In genomic region chr5:172188033-172188892, GRCh38 we compare ENCODE assay signal across 1 cellular context.
TF ChIP-seq lines count a peak whose summit lies in the region.

TSS of gene STK10 (minus strand) at chr5:172188224. CDS start at chr5:172188042, 182 bp downstream.

TF ChIP-seq in HepG2, 621 proteins besides CTCF, POLR2A, EP300 and RAD21 (continued from another document and continues in another):
- no peak for TF ChIP-seq FUBP1 (CRISPR knock-in tag; IDR thresholded peaks at IDR 0.05; ENCODE audit: borderline replicate concordance)
- TF ChIP-seq ZNF33A (CRISPR knock-in tag; IDR thresholded peaks at IDR 0.05; ENCODE audit: borderline replicate concordance), result peak; percentile 26; the same call in 1 of the 2 replicates
- no peak; the same call in 1 of the 2 replicates for TF ChIP-seq CCDC6 (CRISPR knock-in tag; IDR thresholded peaks at IDR 0.05)
- no peak for TF ChIP-seq PAF1 (CRISPR knock-in tag; IDR thresholded peaks at IDR 0.05)
- no peak for TF ChIP-seq ZBED4 (CRISPR knock-in tag; IDR thresholded peaks at IDR 0.05; ENCODE audit: borderline replicate concordance)
- peak; percentile 73 for TF ChIP-seq IKZF5 (CRISPR knock-in tag; IDR thresholded peaks at IDR 0.05)
- TF ChIP-seq SALL1 (CRISPR knock-in tag; IDR thresholded peaks at IDR 0.05), result peak; percentile 72; the same call in 1 of the 2 replicates
- 0 out of 2 replicates have a peak, but pooled peaks have one; percentile 36 for TF ChIP-seq ZNF275 (CRISPR knock-in tag; IDR thresholded peaks at IDR 0.05; ENCODE audit: borderline replicate concordance)
- 0 out of 2 replicates have a peak, but pooled peaks have one; percentile 48 for TF ChIP-seq ZNF367 (CRISPR knock-in tag; IDR thresholded peaks at IDR 0.05; ENCODE audit: borderline replicate concordance)
- TF ChIP-seq CEBPG (CRISPR knock-in tag; IDR thresholded peaks at IDR 0.05), result no peak; the same call in 1 of the 2 replicates
- TF ChIP-seq THRA (CRISPR knock-in tag; IDR thresholded peaks at IDR 0.05; ENCODE audit: borderline replicate concordance), result 0 out of 2 replicates have a peak, but pooled peaks have one; percentile 38
- no peak; the same call in 1 of the 2 replicates for TF ChIP-seq MXD1 (CRISPR knock-in tag; IDR thresholded peaks at IDR 0.05)
- TF ChIP-seq TBP (CRISPR knock-in tag; IDR thresholded peaks at IDR 0.05), result no peak
- TF ChIP-seq ZNF414 (CRISPR knock-in tag; IDR thresholded peaks at IDR 0.05), result 0 out of 2 replicates have a peak, but pooled peaks have one; percentile 56
- TF ChIP-seq SOX13 (IDR thresholded peaks at IDR 0.05), result no peak
- 0 out of 4 replicates have a peak, but pooled peaks of 1 of the 2 experiments have one; percentile 7 for TF ChIP-seq SOX13 (CRISPR knock-in tag; conservative IDR thresholded peaks at IDR 0.05 in 1 of 2, IDR thresholded peaks at IDR 0.05 in 1 of 2)
- TF ChIP-seq RNF2 (conservative IDR thresholded peaks at IDR 0.05; ENCODE audit: low read depth), result 0 out of 2 replicates have a peak, but pooled peaks have one; percentile 42
- no peak for TF ChIP-seq LRRFIP1 (CRISPR knock-in tag; conservative IDR thresholded peaks at IDR 0.05)
- peak; percentile 55 for TF ChIP-seq ZNF781 (CRISPR knock-in tag; IDR thresholded peaks at IDR 0.05; ENCODE audit: borderline replicate concordance, not compliant biosample characterization)
- peak; percentile 61; the same call in 1 of the 2 replicates for TF ChIP-seq KDM1A (CRISPR knock-in tag; IDR thresholded peaks at IDR 0.05)
- no peak for TF ChIP-seq DMTF1 (CRISPR knock-in tag; IDR thresholded peaks at IDR 0.05)
- peak; percentile 77; the same call in 1 of the 2 replicates for TF ChIP-seq ZNF264 (CRISPR knock-in tag; IDR thresholded peaks at IDR 0.05)
- peak; percentile 97 for TF ChIP-seq THAP11 (CRISPR knock-in tag; IDR thresholded peaks at IDR 0.05)
- TF ChIP-seq POLR2G (IDR thresholded peaks at IDR 0.05; ENCODE audit: low read depth, low read length), result peak; percentile 68
- TF ChIP-seq ZSCAN29 (CRISPR knock-in tag; conservative IDR thresholded peaks at IDR 0.05), result no peak; the same call in 1 of the 2 replicates
- TF ChIP-seq ZNF468 (CRISPR knock-in tag; IDR thresholded peaks at IDR 0.05), result no peak
- TF ChIP-seq ARID2 (CRISPR knock-in tag; IDR thresholded peaks at IDR 0.05; ENCODE audit: borderline replicate concordance), result no peak; the same call in 1 of the 2 replicates
- peak; percentile 80 for TF ChIP-seq HDAC1 (CRISPR knock-in tag; IDR thresholded peaks at IDR 0.05)
- no peak for TF ChIP-seq THAP7 (CRISPR knock-in tag; IDR thresholded peaks at IDR 0.05)
- TF ChIP-seq IRF2 (CRISPR knock-in tag; IDR thresholded peaks at IDR 0.05), result peak; percentile 69; the same call in 1 of the 2 replicates
- TF ChIP-seq DR1 (CRISPR knock-in tag; IDR thresholded peaks at IDR 0.05), result 0 out of 2 replicates have a peak, but pooled peaks have one; percentile 24
- peak; percentile 26; the same call in 1 of the 2 replicates for TF ChIP-seq ZNF740 (CRISPR knock-in tag; IDR thresholded peaks at IDR 0.05)
- peak; percentile 56 for TF ChIP-seq RBFOX2 (IDR thresholded peaks at IDR 0.05; ENCODE audit: low read depth, low read length)
- TF ChIP-seq MLLT10 (CRISPR knock-in tag; IDR thresholded peaks at IDR 0.05), result no peak
- TF ChIP-seq ONECUT2 (CRISPR knock-in tag; IDR thresholded peaks at IDR 0.05), result no peak
- peak; percentile 69 for TF ChIP-seq HCFC1 (IDR thresholded peaks at IDR 0.05; ENCODE audit: low read depth, low read length)
- no peak for TF ChIP-seq ATM (IDR thresholded peaks at IDR 0.05; ENCODE audit: borderline replicate concordance)
- TF ChIP-seq ZNF501 (CRISPR knock-in tag; IDR thresholded peaks at IDR 0.05), result peak; percentile 95
- peak; percentile 63; the same call in 1 of the 2 replicates for TF ChIP-seq ZNF598 (CRISPR knock-in tag; IDR thresholded peaks at IDR 0.05; ENCODE audit: borderline replicate concordance)
- TF ChIP-seq ZNF800 (CRISPR knock-in tag; IDR thresholded peaks at IDR 0.05), result peak; percentile 87; the same call in 1 of the 2 replicates
- no peak for TF ChIP-seq MAFG (CRISPR knock-in tag; IDR thresholded peaks at IDR 0.05)
